Comparison of ENCODE assay signal across 23 cellular contexts in the genomic region with DNA sequence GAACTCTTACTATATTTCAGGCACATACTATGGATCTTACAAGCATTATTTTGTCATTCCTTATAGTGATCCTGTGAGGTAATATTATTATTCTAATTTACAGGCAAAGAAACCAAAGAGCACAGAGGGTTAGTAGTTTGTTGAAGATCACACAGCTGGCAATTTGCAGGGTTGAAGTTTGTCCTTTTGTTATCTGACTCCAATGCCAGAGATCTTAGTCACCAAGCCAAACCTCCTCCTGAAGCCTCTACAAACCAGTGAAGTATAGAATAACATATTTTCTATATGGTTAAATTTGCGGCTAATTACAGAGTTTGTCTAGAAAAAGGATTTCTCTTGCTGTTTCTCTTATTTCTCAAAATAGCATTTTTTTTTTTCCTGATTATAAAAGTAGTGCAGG. TPM values are rescaled to one million over a fixed set of nuclear protein-coding genes. Genes with fewer than 3 reads are reported as not detected.
"Had no signal": no experiment of that assay in that cellular context is flagged by ENCODE, and none has a peak within 500 bp of the region (broad histone marks: within the 10 kb centered on the region; RNA-seq: fewer than 3 reads in every experiment).

No MANE protein-coding gene starts in this region.

- H3K36me3 Mint-ChIP-seq: immature natural killer cell, memory B cell, mesothelial cell of epicardium, natural killer cell, type B pancreatic cell had no signal

- H3K4me3 Mint-ChIP-seq: immature natural killer cell, memory B cell, mesothelial cell of epicardium, natural killer cell, neural crest cell, type B pancreatic cell had no signal

- H3K27ac Mint-ChIP-seq: immature natural killer cell, memory B cell, mesothelial cell of epicardium, natural killer cell, type B pancreatic cell had no signal

- DNase-seq: effector memory CD4-positive, alpha-beta T cell; foreskin keratinocyte; immature natural killer cell; left ventricle myocardium inferior; lower lobe of right lung; natural killer cell; nucleus accumbens; ovary; sigmoid colon; small intestine; stimulated activated CD4-positive, alpha-beta T cell treated with anti-CD3 and anti-CD28 coated beads, Interleukin-12 subunit alpha, Interleukin-12 subunit beta, amount 100 ng/mL, for 4 hours; stimulated activated naive CD8-positive, alpha-beta T cell treated with anti-CD3 and anti-CD28 coated beads, Interleukin-15, Interleukin-2, amounts not matched to agents 100 U/mL and 50 U/mL, for 24 hours; thyroid gland had no signal

- H3K4me3 ChIP-seq: esophagus muscularis mucosa, left ventricle myocardium inferior, lower lobe of right lung, ovary, right atrium auricular region, sigmoid colon, suprapubic skin, thyroid gland had no signal

- ATAC-seq: foreskin keratinocyte; lower lobe of right lung; natural killer cell; stimulated activated naive CD8-positive, alpha-beta T cell treated with anti-CD3 and anti-CD28 coated beads, Interleukin-15, Interleukin-2, amounts not matched to agents 100 U/mL and 50 U/mL, for 24 hours had no signal

- H3K9me3 Mint-ChIP-seq: memory B cell, mesothelial cell of epicardium, natural killer cell, neural crest cell, type B pancreatic cell had no signal

RNA-seq across cellular contexts. Expression of a gene that starts 11.2 kb away (rescaled TPM):
- total RNA-seq: foreskin keratinocyte, myocyte, natural killer cell had no signal
- polyA plus RNA-seq: foreskin keratinocyte, immature natural killer cell, keratinocyte had no signal

RNA-seq across cellular contexts. Expression of a gene that starts 31.9 kb away (rescaled TPM):
- total RNA-seq: foreskin keratinocyte, natural killer cell had no signal
- polyA plus RNA-seq: foreskin keratinocyte, immature natural killer cell, keratinocyte had no signal

RNA-seq across cellular contexts. Expression of a gene that starts 59.2 kb away (rescaled TPM):
- total RNA-seq: foreskin keratinocyte, left ventricle myocardium inferior, lower lobe of right lung, mucosa of gallbladder, myocyte, neural crest cell, right atrium auricular region, sigmoid colon had no signal
- polyA plus RNA-seq: foreskin keratinocyte, immature natural killer cell, keratinocyte, sigmoid colon had no signal
